In genomic region chr13:47110833-47111240, GRCh38 we compare ENCODE assay signal across 27 cellular contexts.
"Had no signal": no experiment of that assay in that cellular context is flagged by ENCODE, and none has a peak within 500 bp of the region (broad histone marks: within the 10 kb centered on the region; RNA-seq: fewer than 3 reads in every experiment).

No MANE protein-coding gene starts in this region.

- H3K36me3 Mint-ChIP-seq: activated CD8-positive, alpha-beta memory T cell treated with anti-CD3 and anti-CD28 coated beads, Interleukin-2, amount 10 ng/mL, durations not matched to agents 7 days and 5 days; natural killer cell; stimulated activated effector memory CD8-positive, alpha-beta T cell treated with anti-CD3 and anti-CD28 coated beads, Interleukin-12 subunit alpha, Interleukin-12 subunit beta, amount 100 ng/mL, for 72 hours had no signal

- H3K4me1 Mint-ChIP-seq: stimulated activated effector memory CD8-positive, alpha-beta T cell treated with anti-CD3 and anti-CD28 coated beads, Interleukin-12 subunit alpha, Interleukin-12 subunit beta, amount 100 ng/mL, for 72 hours had no signal

- H3K4me3 ChIP-seq: cardiac muscle cell, left lung, lung, pancreas, stomach, suprapubic skin, tibial nerve, uterus had no signal

- H3K4me3 Mint-ChIP-seq: activated CD4-positive, alpha-beta T cell treated with anti-CD3 and anti-CD28 coated beads, Interleukin-2, amount 10 ng/mL, durations not matched to agents 24 days and 14 days; activated CD8-positive, alpha-beta memory T cell treated with anti-CD3 and anti-CD28 coated beads, Interleukin-2, amount 10 ng/mL, durations not matched to agents 7 days and 5 days; activated CD8-positive, alpha-beta T cell treated with anti-CD3 and anti-CD28 coated beads for 36 hours; activated naive CD8-positive, alpha-beta T cell treated with anti-CD3 and anti-CD28 coated beads, Interleukin-2, amount 50 U/mL, for 24 hours; activated T-helper 1 cell treated with anti-CD3 and anti-CD28 coated beads, Interleukin-12 subunit alpha, Interleukin-12 subunit beta, Interleukin-2, Interleukin-4 antibody, amounts not matched to agents 30 ng/mL and 10 ng/mL and 1 ng/mL, durations not matched to agents 14 hours and 24 hours and 36 hours; endodermal cell; natural killer cell; stimulated activated effector memory CD8-positive, alpha-beta T cell treated with anti-CD3 and anti-CD28 coated beads, Interleukin-12 subunit alpha, Interleukin-12 subunit beta, amount 100 ng/mL, for 72 hours; T-helper 1 cell treated with Interleukin-12 subunit alpha and Interleukin-12 subunit beta and Interleukin-4 antibody, amounts not matched to agents 30 μg/mL and 1 μg/mL, for 36 hours had no signal

- H3K27me3 Mint-ChIP-seq: activated CD8-positive, alpha-beta T cell treated with anti-CD3 and anti-CD28 coated beads for 36 hours; activated naive CD8-positive, alpha-beta T cell treated with anti-CD3 and anti-CD28 coated beads, Interleukin-2, amount 50 U/mL, for 24 hours had no signal

- H3K36me3 ChIP-seq: cardiac muscle cell, left lung, pancreas, stomach, suprapubic skin, tibial nerve, uterus had no signal

- H3K4me1 ChIP-seq: left lung, pancreas, stomach, suprapubic skin, tibial nerve, uterus had no signal

- H3K27me3 ChIP-seq: cardiac muscle cell, left lung, pancreas, stomach, suprapubic skin, tibial nerve, uterus had no signal

- DNase-seq: activated CD4-positive, alpha-beta T cell treated with anti-CD3 and anti-CD28 coated beads, Interleukin-2, amount 10 ng/mL, durations not matched to agents 24 days and 14 days; activated CD4-positive, CD25-positive, alpha-beta regulatory T cell; activated CD8-positive, alpha-beta memory T cell treated with anti-CD3 and anti-CD28 coated beads, Interleukin-2, amount 10 ng/mL, durations not matched to agents 7 days and 5 days; activated CD8-positive, alpha-beta T cell treated with anti-CD3 and anti-CD28 coated beads for 36 hours; activated gamma-delta T cell; activated naive CD4-positive, alpha-beta T cell treated with anti-CD3 and anti-CD28 coated beads, Interleukin-2, amount 50 U/mL, for 16 hours; activated naive CD8-positive, alpha-beta T cell treated with anti-CD3 and anti-CD28 coated beads, Interleukin-2, amount 50 U/mL, for 24 hours; activated T-cell treated with anti-CD3 and anti-CD28 coated beads for 4 hours; cortex of kidney; endodermal cell; foreskin fibroblast; natural killer cell; pancreas; stimulated activated CD4-positive, alpha-beta T cell treated with anti-CD3 and anti-CD28 coated beads, Interleukin-2, amount 100 ng/mL, for 24 hours; stomach; T1000; uterus had no signal

- H3K27ac ChIP-seq: epithelial cell of prostate, left lung, pancreas, stomach, suprapubic skin, tibial nerve, uterus had no signal

- H3K9me3 Mint-ChIP-seq: activated CD8-positive, alpha-beta T cell treated with anti-CD3 and anti-CD28 coated beads for 36 hours; activated naive CD8-positive, alpha-beta T cell treated with anti-CD3 and anti-CD28 coated beads, Interleukin-2, amount 50 U/mL, for 24 hours; activated T-helper 1 cell treated with anti-CD3 and anti-CD28 coated beads, Interleukin-12 subunit alpha, Interleukin-12 subunit beta, Interleukin-2, Interleukin-4 antibody, amounts not matched to agents 30 ng/mL and 10 ng/mL and 1 ng/mL, durations not matched to agents 14 hours and 24 hours and 36 hours; endodermal cell; natural killer cell; stimulated activated effector memory CD8-positive, alpha-beta T cell treated with anti-CD3 and anti-CD28 coated beads, Interleukin-12 subunit alpha, Interleukin-12 subunit beta, amount 100 ng/mL, for 72 hours had no signal

- H3K9me3 ChIP-seq: left lung, pancreas, stomach, suprapubic skin, tibial nerve, uterus had no signal

- ATAC-seq: activated CD8-positive, alpha-beta memory T cell treated with anti-CD3 and anti-CD28 coated beads, Interleukin-2, amount 10 ng/mL, durations not matched to agents 7 days and 5 days; activated CD8-positive, alpha-beta T cell treated with anti-CD3 and anti-CD28 coated beads for 36 hours; activated naive CD8-positive, alpha-beta T cell treated with anti-CD3 and anti-CD28 coated beads, Interleukin-2, amount 50 U/mL, for 24 hours; left lung; natural killer cell; pancreas; right cardiac atrium; stimulated activated effector memory CD8-positive, alpha-beta T cell treated with anti-CD3 and anti-CD28 coated beads, Interleukin-12 subunit alpha, Interleukin-12 subunit beta, amount 100 ng/mL, for 72 hours had no signal

- H3K27ac Mint-ChIP-seq: activated CD4-positive, alpha-beta T cell treated with anti-CD3 and anti-CD28 coated beads, Interleukin-2, amount 10 ng/mL, durations not matched to agents 24 days and 14 days; activated CD8-positive, alpha-beta memory T cell treated with anti-CD3 and anti-CD28 coated beads, Interleukin-2, amount 10 ng/mL, durations not matched to agents 7 days and 5 days; activated CD8-positive, alpha-beta T cell treated with anti-CD3 and anti-CD28 coated beads for 36 hours; activated naive CD8-positive, alpha-beta T cell treated with anti-CD3 and anti-CD28 coated beads, Interleukin-2, amount 50 U/mL, for 24 hours; activated T-helper 1 cell treated with anti-CD3 and anti-CD28 coated beads, Interleukin-12 subunit alpha, Interleukin-12 subunit beta, Interleukin-2, Interleukin-4 antibody, amounts not matched to agents 30 ng/mL and 10 ng/mL and 1 ng/mL, durations not matched to agents 14 hours and 24 hours and 36 hours; endodermal cell; natural killer cell; stimulated activated effector memory CD8-positive, alpha-beta T cell treated with anti-CD3 and anti-CD28 coated beads, Interleukin-12 subunit alpha, Interleukin-12 subunit beta, amount 100 ng/mL, for 72 hours; T-helper 1 cell treated with Interleukin-12 subunit alpha and Interleukin-12 subunit beta and Interleukin-4 antibody, amounts not matched to agents 30 μg/mL and 1 μg/mL, for 36 hours had no signal
